ENCODE assay signal across 22 cellular contexts in genomic region chr12:123948401-123949117, GRCh38. TPM values are rescaled to one million over a fixed set of nuclear protein-coding genes. Genes with fewer than 3 reads are reported as not detected.
DNase-seq lines count a peak whose midpoint lies in the region; ATAC-seq, FAIRE-seq and TF ChIP-seq lines count a peak whose summit lies in the region.
"Had no signal": no experiment of that assay in that cellular context is flagged by ENCODE, and none has a peak within 500 bp of the region (broad histone marks: within the 10 kb centered on the region; RNA-seq: fewer than 3 reads in every experiment).

No MANE protein-coding gene starts in this region.

- no peak for TF ChIP-seq RAD21 in HepG2 (CRISPR knock-in tag; IDR thresholded peaks at IDR 0.05)

- H2AFZ ChIP-seq in HepG2 (ENCODE audit: low read length), result no peak overlapping the region

- peak overlapping the region; percentile 33 to 66 (median 35); a peak in 5 of 6 replicates for H3K4me3 ChIP-seq in HepG2 (replicated peaks in 1 of 3; ENCODE audit: insufficient read depth in 1 of 3, low read depth in 2 of 3, low read length in 3 of 3)
- H3K4me3 ChIP-seq in stomach, result no peak overlapping the region
- H3K4me3 ChIP-seq: esophagus muscularis mucosa, heart right ventricle, transverse colon had no signal

- H3K27ac ChIP-seq in HepG2 (ENCODE audit: extremely low read length, insufficient read depth, low read length) (peak overlapping the region; percentile 75), stomach (no peak overlapping the region)
- H3K27ac ChIP-seq: C4-2B, esophagus muscularis mucosa, transverse colon had no signal

- H3K36me3 Mint-ChIP-seq in brain (peaks cover 39% of the 10 kb centered on the region), type B pancreatic cell (peaks cover 5% of the 10 kb centered on the region)

- no peak for FAIRE-seq in HepG2 (lab: Jason Lieb, UNC)
- FAIRE-seq: A204.1, islet of Langerhans had no signal

- in situ Hi-C loops in HepG2 (cut with HindIII; ENCODE audit: extremely low pct_ligation_motif_present, low pct_unique_long_range_greater_than_20kb), result no loop called here

- peak overlapping the region in 2 of 5 experiments; percentile 42 to 71 for H3K4me3 Mint-ChIP-seq in brain
- peak overlapping the region; percentile 26 for H3K4me3 Mint-ChIP-seq in type B pancreatic cell

- CTCF ChIA-PET in HepG2 (lab: Yijun Ruan, JAX; ENCODE audit: low intra/inter-chr PET ratio, low total read pairs), result no interaction called here

- no peak for TF ChIP-seq CTCF in brain (conservative IDR thresholded peaks at IDR 0.05)
- TF ChIP-seq CTCF in HepG2 (CRISPR knock-in tag; IDR thresholded peaks at IDR 0.05), result no peak
- no peak for TF ChIP-seq CTCF in type B pancreatic cell (conservative IDR thresholded peaks at IDR 0.05)
- TF ChIP-seq CTCF in stomach (IDR thresholded peaks at IDR 0.05), result no peak

- H3K9ac ChIP-seq in HepG2 (ENCODE audit: insufficient read depth, low read depth, low read length), result peak overlapping the region; percentile 55

- no peaks in the 10 kb centered on the region for H3K27me3 Mint-ChIP-seq in brain
- no peaks in the 10 kb centered on the region for H3K27me3 Mint-ChIP-seq in type B pancreatic cell

- H3K4me2 ChIP-seq in HepG2 (ENCODE audit: low read depth, low read length), result peak overlapping the region; percentile 85

- H3K36me3 ChIP-seq in HepG2 (replicated peaks in 1 of 2; ENCODE audit: control insufficient read depth in 1 of 2, insufficient read depth in 2 of 2, low read length in 2 of 2), result no peaks in the 10 kb centered on the region; a peak in 1 of 5 replicates
- H3K36me3 ChIP-seq in stomach, result peaks cover 3 to 35% (median 21%) of the 10 kb centered on the region in 4 donors
- H3K36me3 ChIP-seq: transverse colon had no signal

- H3K4me1 Mint-ChIP-seq in brain (peaks cover 71% of the 10 kb centered on the region), type B pancreatic cell (ENCODE audit: unreplicated experiment) (peaks cover 32% of the 10 kb centered on the region)

- no peak for TF ChIP-seq EP300 in HepG2 (IDR thresholded peaks at IDR 0.05; ENCODE audit: low read depth in 2 of 2, low read length in 2 of 2)
- TF ChIP-seq EP300 in HepG2 (CRISPR knock-in tag; IDR thresholded peaks at IDR 0.05; ENCODE audit: borderline replicate concordance), result no peak
- TF ChIP-seq EP300 in stomach (IDR thresholded peaks at IDR 0.05), result no peak

- H3K27ac Mint-ChIP-seq in brain, result peak overlapping the region; percentile 44 to 96 (median 77)
- no peak overlapping the region for H3K27ac Mint-ChIP-seq in type B pancreatic cell

- TF ChIP-seq POLR2A in HepG2 (IDR thresholded peaks at IDR 0.05; ENCODE audit: insufficient read depth in 1 of 2, low read depth in 2 of 2, low read length in 2 of 2) (no peak), stomach (IDR thresholded peaks at IDR 0.05) (no peak)

- H3K9me3 ChIP-seq in HepG2 (ENCODE audit: low read length), result no peaks in the 10 kb centered on the region
- H3K9me3 ChIP-seq in stomach, result no peaks in the 10 kb centered on the region
- H3K9me3 ChIP-seq: esophagus muscularis mucosa, heart right ventricle, transverse colon had no signal

- POLR2A ChIA-PET in HepG2 (lab: Yijun Ruan, JAX), result interaction anchor here (1.8 to 3.1 kb wide), 2 partner anchors 14 to 24 kb away, joined by 4 to 15 read pairs; partner anchors contain the start of genes CCDC92 and ZNF664

- no peaks in the 10 kb centered on the region for H3K27me3 ChIP-seq in HepG2 (ENCODE audit: control insufficient read depth in 1 of 2, insufficient read depth in 2 of 2, low read length in 2 of 2)
- H3K27me3 ChIP-seq in stomach, result no peaks in the 10 kb centered on the region
- H3K27me3 ChIP-seq: esophagus muscularis mucosa, heart right ventricle, transverse colon had no signal

- BruUV-seq in HepG2 (replicated peaks; lab: Mats Ljungman, UMichigan), result TSS peak; percentile 35

- peak; percentile 65 for DNase-seq in NCI-H82 (lab: John Stamatoyannopoulos, UW)
- DNase-seq in NCI-H82 treated with DMSO at 0.1 percent for 48 hours (lab: John Stamatoyannopoulos, UW; ENCODE audit: unreplicated experiment), result no peak
- DNase-seq in HepG2 (ENCODE audit: low spot score), result no peak
- DNase-seq in type B pancreatic cell (ENCODE audit: extremely low spot score, unreplicated experiment), result no peak
- no peak for DNase-seq in central memory CD4-positive, alpha-beta T cell
- no peak for DNase-seq in stomach
- DNase-seq: activated gamma-delta T cell treated with Interleukin-2 at 50 U/mL for 16 hours, cortex of kidney, DND-41, heart right ventricle, NCI-H146, NCI-H510A, occipital lobe, OCI-M1, transverse colon had no signal

- H3K9me3 Mint-ChIP-seq in brain (no peaks in the 10 kb centered on the region), type B pancreatic cell (no peaks in the 10 kb centered on the region)

- intact Hi-C loops in HepG2 (cut with micrococcal nuclease; ENCODE audit: unreplicated experiment), result loop anchor here (1.0 kb wide), 1 partner anchor 23 kb away; no protein-coding TSS in a partner anchor
- intact Hi-C loops in stomach (cut with DNase I; ENCODE audit: low total_unique reads), result no loop called here

- H3K4me1 ChIP-seq in HepG2 (ENCODE audit: insufficient read depth, low read length), result peaks cover 42% of the 10 kb centered on the region
- H3K4me1 ChIP-seq in stomach, result peaks cover 10 to 52% (median 26%) of the 10 kb centered on the region in 4 donors

- H3K79me2 ChIP-seq in HepG2 (ENCODE audit: insufficient read depth, low read length), result no peaks in the 10 kb centered on the region

- 66% methylated on average over 14 of the region's 16 CpGs for whole genome bisulfite sequencing in HepG2 (ENCODE audit: low lambda C conversion rate)
- WGBS in stomach, 5 donors, result 90 to 95% (median 92%) methylated on average over 16 of the region's 16 CpGs

- peak; percentile 36 for ATAC-seq in HepG2
- ATAC-seq in HG03039 (IDR thresholded peaks at IDR 0.05; ENCODE audit: unreplicated experiment), result no peak
- ATAC-seq: activated CD4-positive, CD25-positive, alpha-beta regulatory T cell treated with anti-CD3 and anti-CD28 coated beads, Interleukin-2, amount 50 U/mL, for 24 hours had no signal

- no peaks in the 10 kb centered on the region for H4K20me1 ChIP-seq in HepG2 (ENCODE audit: insufficient read depth, low read length)

RNA-seq across cellular contexts. Expression of gene CCDC92, which starts 24.1 kb away (rescaled TPM):
- polyA plus RNA-seq in brain (ENCODE audit: insufficient read depth, low read depth, low replicate concordance) (84.2 TPM), HepG2 (2011; rRNA removed) (14.7 and 17.0 TPM in 2 replicates), stomach (10 to 100 TPM; 21.7 to 32.6 (median 23.8) TPM)
- total RNA-seq in HepG2 (2016; rRNA removed; fragmentation: Illumina TruSeq; extraction: Trizol) (4.6 and 5.4 TPM in 2 replicates), type B pancreatic cell (ENCODE audit: low replicate concordance) (22.4 and 22.9 TPM in 2 replicates), stomach (10 to 100 TPM in 3 of 5 donors, 1 to 10 TPM in 2; 3.5 to 30.4 (median 12.3) TPM)
- 6.8 and 8.3 TPM in 2 replicates for total RNA-seq in HepG2 (2016; cell fraction: cytosol; rRNA removed; fragmentation: Illumina TruSeq; extraction: Trizol; ENCODE audit: low read depth)
- 3.3 and 3.9 TPM in 2 replicates for total RNA-seq in HepG2 (2016; cell fraction: insoluble cytoplasmic fraction; rRNA removed; fragmentation: Illumina TruSeq; extraction: Trizol)
- total RNA-seq in HepG2 (2016; cell fraction: membrane; rRNA removed; fragmentation: Illumina TruSeq; extraction: Trizol), result 15.8 and 17.8 TPM in 2 replicates
- total RNA-seq in HepG2 (2016; cell fraction: nucleus; rRNA removed; fragmentation: Illumina TruSeq; extraction: Trizol), result 5.2 and 5.7 TPM in 2 replicates
- 12.2 and 12.3 TPM in 2 replicates for polyA plus RNA-seq in HepG2 (2011; cell fraction: cytosol; rRNA removed)
- polyA plus RNA-seq in HepG2 (2011; cell fraction: nucleus; rRNA removed), result 19.1 and 22.3 TPM in 2 replicates
- polyA plus RNA-seq in HepG2 (2012), result 19.7 and 20.6 TPM in 2 replicates
- polyA plus RNA-seq in HepG2 (2016; cell fraction: cytosol; fragmentation: Illumina TruSeq; extraction: Trizol; ENCODE audit: low read depth), result 46.0 and 49.0 TPM in 2 replicates
- 12.2 and 19.6 TPM in 2 replicates for polyA plus RNA-seq in HepG2 (2016; cell fraction: insoluble cytoplasmic fraction; fragmentation: Illumina TruSeq; extraction: Trizol; ENCODE audit: low read depth)
- 66.4 and 70.7 TPM in 2 replicates for polyA plus RNA-seq in HepG2 (2016; cell fraction: membrane; fragmentation: Illumina TruSeq; extraction: Trizol; ENCODE audit: low read depth)
- 21.7 and 23.0 TPM in 2 replicates for polyA plus RNA-seq in HepG2 (2016; cell fraction: nucleus; fragmentation: Illumina TruSeq; extraction: Trizol; ENCODE audit: insufficient read depth, low read depth)
- polyA minus RNA-seq in HepG2 (2011; rRNA and poly(A)+ RNA removed; ENCODE audit: low replicate concordance), result 4.1 and 12.5 TPM in 2 replicates
- polyA minus RNA-seq in HepG2 (2011; cell fraction: cytosol; rRNA and poly(A)+ RNA removed), result 4.6 and 5.2 TPM in 2 replicates
- polyA minus RNA-seq in HepG2 (2011; cell fraction: nucleus; rRNA and poly(A)+ RNA removed), result 14.3 and 19.6 TPM in 2 replicates

RNA-seq across cellular contexts. Expression of gene ZNF664, which starts 24.5 kb away (rescaled TPM):
- polyA plus RNA-seq in brain (ENCODE audit: insufficient read depth, low read depth, low replicate concordance), result 85.9 TPM
- total RNA-seq in HepG2 (2016; rRNA removed; fragmentation: Illumina TruSeq; extraction: Trizol), result 56.5 and 109 TPM in 2 replicates
- 17.1 and 19.6 TPM in 2 replicates for total RNA-seq in HepG2 (2016; cell fraction: cytosol; rRNA removed; fragmentation: Illumina TruSeq; extraction: Trizol; ENCODE audit: low read depth)
- 63.9 and 99.8 TPM in 2 replicates for total RNA-seq in HepG2 (2016; cell fraction: insoluble cytoplasmic fraction; rRNA removed; fragmentation: Illumina TruSeq; extraction: Trizol)
- total RNA-seq in HepG2 (2016; cell fraction: membrane; rRNA removed; fragmentation: Illumina TruSeq; extraction: Trizol), result 84.3 and 86.0 TPM in 2 replicates
- 64.5 and 64.7 TPM in 2 replicates for total RNA-seq in HepG2 (2016; cell fraction: nucleus; rRNA removed; fragmentation: Illumina TruSeq; extraction: Trizol)
- 43.9 and 46.1 TPM in 2 replicates for polyA plus RNA-seq in HepG2 (2011; rRNA removed)
- 25.5 and 35.4 TPM in 2 replicates for polyA plus RNA-seq in HepG2 (2011; cell fraction: cytosol; rRNA removed)
- polyA plus RNA-seq in HepG2 (2011; cell fraction: nucleus; rRNA removed), result 44.8 and 58.7 TPM in 2 replicates
- polyA plus RNA-seq in HepG2 (2012), result 43.4 and 52.1 TPM in 2 replicates
- polyA plus RNA-seq in HepG2 (2016; cell fraction: cytosol; fragmentation: Illumina TruSeq; extraction: Trizol; ENCODE audit: low read depth), result 20.6 and 23.0 TPM in 2 replicates
- polyA plus RNA-seq in HepG2 (2016; cell fraction: insoluble cytoplasmic fraction; fragmentation: Illumina TruSeq; extraction: Trizol; ENCODE audit: low read depth), result 101 and 102 TPM in 2 replicates
- polyA plus RNA-seq in HepG2 (2016; cell fraction: membrane; fragmentation: Illumina TruSeq; extraction: Trizol; ENCODE audit: low read depth), result 67.1 and 72.2 TPM in 2 replicates
- 80.2 and 81.9 TPM in 2 replicates for polyA plus RNA-seq in HepG2 (2016; cell fraction: nucleus; fragmentation: Illumina TruSeq; extraction: Trizol; ENCODE audit: insufficient read depth, low read depth)
- 36.2 and 75.5 TPM in 2 replicates for polyA minus RNA-seq in HepG2 (2011; rRNA and poly(A)+ RNA removed; ENCODE audit: low replicate concordance)
- polyA minus RNA-seq in HepG2 (2011; cell fraction: cytosol; rRNA and poly(A)+ RNA removed), result 24.4 and 29.4 TPM in 2 replicates
- 53.6 and 59.6 TPM in 2 replicates for polyA minus RNA-seq in HepG2 (2011; cell fraction: nucleus; rRNA and poly(A)+ RNA removed)
- total RNA-seq in type B pancreatic cell (ENCODE audit: low replicate concordance), result 140 and 149 TPM in 2 replicates
- total RNA-seq in stomach, result 100 to 1,000 TPM in 2 of 5 donors, 10 to 100 TPM in 3; 42.6 to 224 (median 89.6) TPM
- 10 to 100 TPM; 16.5 to 50.3 (median 45.4) TPM for polyA plus RNA-seq in stomach

Comparison
In these comparisons a context has a peak if more than half of its experiments do, and no peak if none do; other contexts are left out.
1. H3K4me3 ChIP-seq: peak in HepG2 (3 of 3); none in stomach (0 of 4).